14 cellular contexts compared by ENCODE assay signal in genomic region chr7:134452419-134452827, GRCh38. TPM values are rescaled to one million over a fixed set of nuclear protein-coding genes. Genes with fewer than 3 reads are reported as not detected.
DNase-seq lines count a peak whose midpoint lies in the region; ATAC-seq and TF ChIP-seq lines count a peak whose summit lies in the region.
"Had no signal": no experiment of that assay in that cellular context is flagged by ENCODE, and none has a peak within 500 bp of the region (broad histone marks: within the 10 kb centered on the region; RNA-seq: fewer than 3 reads in every experiment).

No MANE protein-coding gene starts in this region.

- DNase-seq in ELF-1 (ENCODE audit: low read depth, low spot score) (peak; percentile 76), adrenal gland (peak in 3 of 7 donors; percentile 39 to 45 (median 40)), kidney epithelial cell (ENCODE audit: low read depth) (peak; percentile 62), gastrocnemius medialis (peak; percentile 37 to 40), NCI-H226 (no peak), RKO (ENCODE audit: low spot score) (no peak), NCI-H2107 (lab: John Stamatoyannopoulos, UW) (no peak)
- DNase-seq: activated CD4-positive, alpha-beta T cell treated with anti-CD3 and anti-CD28 coated beads for 1 hour; islet precursor cell; NCI-H187 treated with DMSO at 0.1 percent for 48 hours; NCI-H526; stimulated activated CD4-positive, alpha-beta T cell treated with anti-CD3 and anti-CD28 coated beads, Interleukin-2, amount 100 ng/mL, for 24 hours; tibial artery had no signal

- peak; percentile 46 to 66 for ATAC-seq in gastrocnemius medialis
- ATAC-seq in HG02852 (IDR thresholded peaks at IDR 0.05; ENCODE audit: unreplicated experiment): no peak

- H3K36me3 ChIP-seq in adrenal gland (replicated peaks in 1 of 2): peaks cover 0 to 72% of the 10 kb centered on the region in 2 donors
- H3K36me3 ChIP-seq in kidney epithelial cell (ENCODE audit: control insufficient read depth, insufficient read depth, low read length): peaks cover 3% of the 10 kb centered on the region
- H3K36me3 ChIP-seq in gastrocnemius medialis: peaks cover 0 to 46% of the 10 kb centered on the region in 2 donors

- intact Hi-C loops in adrenal gland (cut with DNase I) (no loop called here), gastrocnemius medialis (cut with DNase I; ENCODE audit: low total_unique reads) (loop anchor here (5.0 kb wide), 1 partner anchor 135 kb away; the partner anchor contains the start of gene SLC35B4)

- in situ Hi-C loops in gastrocnemius medialis (cut with MboI; ENCODE audit: low sequenced_read_pairs in 4 of 4): no loop called here

- TF ChIP-seq POLR2A in adrenal gland (IDR thresholded peaks at IDR 0.05) (peak in 1 of 2 donors; percentile 33), gastrocnemius medialis (IDR thresholded peaks at IDR 0.05) (no peak)

- H3K4me3 ChIP-seq in adrenal gland: peak overlapping the region in 1 of 4 donors; percentile 97
- H3K4me3 ChIP-seq in kidney epithelial cell (ENCODE audit: low read depth, low read length): no peak overlapping the region
- H3K4me3 ChIP-seq in gastrocnemius medialis: no peak overlapping the region
- H3K4me3 ChIP-seq: tibial artery had no signal

- H3K27ac ChIP-seq in adrenal gland: peak overlapping the region; percentile 14 to 96 (median 92)
- peak overlapping the region; percentile 16 to 67 (median 56) for H3K27ac ChIP-seq in gastrocnemius medialis
- H3K27ac ChIP-seq: tibial artery had no signal

- 66 to 76% (median 73%) methylated on average over 2 to 5 of the region's 5 CpGs for WGBS in adrenal gland, 4 donors

- H3K4me1 ChIP-seq in adrenal gland (replicated peaks in 1 of 2) (peaks cover 62 to 87% of the 10 kb centered on the region in 2 donors), gastrocnemius medialis (peaks cover 24 to 40% of the 10 kb centered on the region in 2 donors)

- H3K27me3 ChIP-seq in adrenal gland (no peaks in the 10 kb centered on the region), kidney epithelial cell (ENCODE audit: control insufficient read depth, insufficient read depth, low read length) (no peaks in the 10 kb centered on the region), gastrocnemius medialis (no peaks in the 10 kb centered on the region)
- H3K27me3 ChIP-seq: tibial artery had no signal

- H3K9me3 ChIP-seq in adrenal gland (replicated peaks in 1 of 3) (no peaks in the 10 kb centered on the region), gastrocnemius medialis (no peaks in the 10 kb centered on the region)
- H3K9me3 ChIP-seq: tibial artery had no signal

- TF ChIP-seq CTCF in adrenal gland (IDR thresholded peaks at IDR 0.05) (no peak), kidney epithelial cell (IDR thresholded peaks at IDR 0.05; ENCODE audit: insufficient read depth, low read length, poor library complexity, severe bottlenecking) (no peak), gastrocnemius medialis (IDR thresholded peaks at IDR 0.05 in 4 of 5, conservative IDR thresholded peaks at IDR 0.05 in 1 of 5) (no peak)

RNA-seq across cellular contexts. Expression of gene AKR1B1, which starts 6.5 kb away (rescaled TPM):
- 1,000 to 10,000 TPM; 1,560 to 4,669 (median 4,059) TPM for total RNA-seq in adrenal gland
- polyA plus RNA-seq in adrenal gland: 1,000 to 10,000 TPM; 1,140 to 3,530 (median 1,408) TPM
- 80.0 and 87.8 TPM in 2 replicates for total RNA-seq in kidney epithelial cell
- total RNA-seq in gastrocnemius medialis: 100 to 1,000 TPM in 1 of 4 donors, 10 to 100 TPM in 3; 87.3 to 119 (median 95.6) TPM

Comparison
In these comparisons a context has a peak if more than half of its experiments do, and no peak if none do; other contexts are left out.
1. DNase-seq: peak in ELF-1 (single experiment), kidney epithelial cell (single experiment) and gastrocnemius medialis (2 of 2); none in NCI-H226 (single experiment), RKO (single experiment) and NCI-H2107 (single experiment).
2. RNA of gene AKR1B1, which starts 6.5 kb away (total RNA-seq): 1,560 to 4,669 TPM in adrenal gland; 87.3 to 119 TPM in gastrocnemius medialis and 80.0 to 87.8 TPM in kidney epithelial cell; every median in the first group is over 10 times any median in the second.